ENCODE assay signal across 8 cellular contexts in genomic region chr19:42450314-42450934, GRCh38.
DNase-seq lines count a peak whose midpoint lies in the region; ATAC-seq and TF ChIP-seq lines count a peak whose summit lies in the region.

No MANE protein-coding gene starts in this region.

- DNase-seq in GM06990 (ENCODE audit: extremely low read depth, insufficient read length) (peak; percentile 48), NCI-H2081 (lab: John Stamatoyannopoulos, UW) (peak; percentile 71 to 74), UCSD-AML1 (lab: John Stamatoyannopoulos, UW; ENCODE audit: unreplicated experiment) (peak; percentile 49), brain microvascular endothelial cell (peak; percentile 62), iPS-NIHi7 (ENCODE audit: extremely low spot score) (peak; percentile 90)
- peak; percentile 63 for DNase-seq in stimulated activated CD4-positive, alpha-beta T cell treated with anti-CD3 and anti-CD28 coated beads, Interleukin-12 subunit alpha, Interleukin-12 subunit beta, amount 100 ng/mL, for 4 hours

- ATAC-seq in HG02763 (IDR thresholded peaks at IDR 0.05; ENCODE audit: unreplicated experiment) (peak; percentile 71), GM19328 (IDR thresholded peaks at IDR 0.05; ENCODE audit: unreplicated experiment) (no peak)

- no peak overlapping the region for H3K27ac ChIP-seq in brain microvascular endothelial cell

- H3K36me3 ChIP-seq in GM06990 (ENCODE audit: control insufficient read depth, insufficient read depth, low read length) = no peaks in the 10 kb centered on the region
- no peaks in the 10 kb centered on the region for H3K36me3 ChIP-seq in brain microvascular endothelial cell (replicated peaks)

- H3K27me3 ChIP-seq in GM06990 (replicated peaks; ENCODE audit: control insufficient read depth, insufficient read depth, low read length) = no peaks in the 10 kb centered on the region
- peaks cover 6% of the 10 kb centered on the region for H3K27me3 ChIP-seq in brain microvascular endothelial cell (replicated peaks)

- in situ Hi-C loops in brain microvascular endothelial cell (cut with HindIII; ENCODE audit: low pct_ligation_motif_present, low sequenced_read_pairs) = no loop called here

- H3K4me3 ChIP-seq in GM06990 (replicated peaks; ENCODE audit: low read depth, low read length) = no peak overlapping the region
- no peak overlapping the region for H3K4me3 ChIP-seq in brain microvascular endothelial cell (ENCODE audit: low read depth, low read length)

- TF ChIP-seq CTCF in GM06990 (IDR thresholded peaks at IDR 0.05; ENCODE audit: insufficient read depth, low read length, poor library complexity, severe bottlenecking) (peak; percentile 76), brain microvascular endothelial cell (IDR thresholded peaks at IDR 0.05; ENCODE audit: low read depth, low read length, missing control alignments) (peak; percentile 89)
